ENCODE assay signal across 11 cellular contexts in the genomic region with DNA sequence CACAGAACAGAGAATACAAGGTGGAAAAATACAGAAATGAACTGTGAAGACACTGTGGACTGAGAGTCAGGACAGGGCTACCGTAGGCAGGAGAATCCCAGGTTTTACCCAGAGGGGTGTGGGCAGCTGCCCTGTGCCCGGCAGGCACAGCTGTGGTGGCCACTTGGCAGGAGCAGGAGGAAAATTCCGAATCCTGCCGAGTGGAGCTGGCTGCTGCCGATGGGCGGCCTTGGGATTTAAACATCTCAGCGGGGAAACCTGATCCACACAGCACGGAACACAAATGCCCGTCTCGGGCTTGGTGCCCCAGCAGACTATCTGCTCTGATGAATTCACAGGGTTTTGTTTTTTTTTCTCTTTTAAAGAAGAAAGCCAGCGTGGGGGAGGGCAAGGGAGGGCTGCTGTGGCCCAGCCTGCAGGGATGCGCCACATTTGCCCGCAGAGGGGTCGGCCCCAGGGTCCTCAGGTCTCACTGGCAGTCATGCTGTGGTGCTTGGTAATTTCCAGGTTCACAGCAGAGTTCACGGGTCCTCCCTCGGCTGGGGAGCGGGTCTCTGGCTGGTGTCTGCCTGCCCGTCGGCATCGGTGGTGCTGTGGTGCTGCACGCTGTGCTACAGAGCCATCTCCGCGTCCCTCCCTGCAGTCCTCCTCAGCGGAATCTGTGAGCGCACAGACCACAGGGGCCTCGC. TPM values are rescaled to one million over a fixed set of nuclear protein-coding genes. Genes with fewer than 3 reads are reported as not detected.
DNase-seq lines count a peak whose midpoint lies in the region; ATAC-seq, FAIRE-seq and TF ChIP-seq lines count a peak whose summit lies in the region.
"Had no signal": no experiment of that assay in that cellular context is flagged by ENCODE, and none has a peak within 500 bp of the region (broad histone marks: within the 10 kb centered on the region; RNA-seq: fewer than 3 reads in every experiment).

No MANE protein-coding gene starts in this region.

- peaks cover 54% of the 10 kb centered on the region for H3K4me1 ChIP-seq in astrocyte (ENCODE audit: insufficient read depth, low read length)
- H3K4me1 ChIP-seq in naive thymus-derived CD4-positive, alpha-beta T cell (ENCODE audit: control insufficient read depth in 2 of 2, insufficient read depth in 2 of 2, low read length in 2 of 2), result peaks cover 21 to 41% of the 10 kb centered on the region in 2 donors
- peaks cover 30 to 66% of the 10 kb centered on the region in 2 experiments for H3K4me1 ChIP-seq in SK-N-SH (ENCODE audit: control insufficient read depth in 1 of 2, insufficient read depth in 2 of 2, low read depth in 1 of 2, low read length in 1 of 2)

- TF ChIP-seq EP300 in SK-N-SH (IDR thresholded peaks at IDR 0.05; ENCODE audit: borderline replicate concordance in 1 of 2, low read depth in 1 of 2, low read length in 1 of 2), result no peak

- H3K36me3 Mint-ChIP-seq in stimulated activated naive CD8-positive, alpha-beta T cell treated with anti-CD3 and anti-CD28 coated beads, Interleukin-15, Interleukin-2, amounts not matched to agents 100 ng/mL and 50 ng/mL, for 24 hours (ENCODE audit: low read depth), result peaks cover 5% of the 10 kb centered on the region
- H3K36me3 Mint-ChIP-seq in astrocyte (ENCODE audit: low read depth, unreplicated experiment), result peaks cover 13% of the 10 kb centered on the region
- H3K36me3 Mint-ChIP-seq in naive thymus-derived CD4-positive, alpha-beta T cell, result peaks cover 0 to 3% (median 0%) of the 10 kb centered on the region in 5 donors

- TF ChIP-seq RAD21 in SK-N-SH (IDR thresholded peaks at IDR 0.05; ENCODE audit: low read length), result no peak

- H3K9ac ChIP-seq in astrocyte (ENCODE audit: low read length) (no peak overlapping the region), SK-N-SH (no peak overlapping the region)

- H3K27me3 Mint-ChIP-seq in stimulated activated naive CD8-positive, alpha-beta T cell treated with anti-CD3 and anti-CD28 coated beads, Interleukin-15, Interleukin-2, amounts not matched to agents 100 ng/mL and 50 ng/mL, for 24 hours, result no peaks in the 10 kb centered on the region
- H3K27me3 Mint-ChIP-seq in astrocyte (ENCODE audit: low read depth, unreplicated experiment), result no peaks in the 10 kb centered on the region
- no peaks in the 10 kb centered on the region for H3K27me3 Mint-ChIP-seq in naive thymus-derived CD4-positive, alpha-beta T cell

- H3K27me3 ChIP-seq in astrocyte (ENCODE audit: insufficient read depth, low read length) (no peaks in the 10 kb centered on the region), SK-N-SH (ENCODE audit: insufficient read depth) (no peaks in the 10 kb centered on the region)
- H3K27me3 ChIP-seq in naive thymus-derived CD4-positive, alpha-beta T cell (ENCODE audit: control insufficient read depth in 2 of 2, insufficient read depth in 2 of 2, low read length in 2 of 2), result no peaks in the 10 kb centered on the region

- H3K9me3 Mint-ChIP-seq in stimulated activated naive CD8-positive, alpha-beta T cell treated with anti-CD3 and anti-CD28 coated beads, Interleukin-15, Interleukin-2, amounts not matched to agents 100 ng/mL and 50 ng/mL, for 24 hours, result no peaks in the 10 kb centered on the region
- no peaks in the 10 kb centered on the region for H3K9me3 Mint-ChIP-seq in astrocyte (ENCODE audit: unreplicated experiment)
- peaks cover 0 to 1% (median 0%) of the 10 kb centered on the region in 11 donors for H3K9me3 Mint-ChIP-seq in naive thymus-derived CD4-positive, alpha-beta T cell

- H3K9me2 ChIP-seq in SK-N-SH, result no peaks in the 10 kb centered on the region

- H3K4me3 Mint-ChIP-seq in stimulated activated naive CD8-positive, alpha-beta T cell treated with anti-CD3 and anti-CD28 coated beads, Interleukin-15, Interleukin-2, amounts not matched to agents 100 ng/mL and 50 ng/mL, for 24 hours, result peak overlapping the region; percentile 68
- no peak overlapping the region for H3K4me3 Mint-ChIP-seq in astrocyte (ENCODE audit: unreplicated experiment)
- H3K4me3 Mint-ChIP-seq in naive thymus-derived CD4-positive, alpha-beta T cell, result peak overlapping the region in 8 of 10 donors; percentile 37 to 97 (median 73)

- no peak for ATAC-seq in stimulated activated naive CD8-positive, alpha-beta T cell treated with anti-CD3 and anti-CD28 coated beads, Interleukin-15, Interleukin-2, amounts not matched to agents 100 U/mL and 50 U/mL, for 24 hours
- ATAC-seq in naive thymus-derived CD4-positive, alpha-beta T cell, result no peak
- no peak for ATAC-seq in HG03342 (IDR thresholded peaks at IDR 0.05; ENCODE audit: unreplicated experiment)

- peaks cover 96% of the 10 kb centered on the region for H4K20me1 ChIP-seq in astrocyte (ENCODE audit: insufficient read depth, low read length)
- peaks cover 12% of the 10 kb centered on the region; the same call in 1 of the 2 replicates for H4K20me1 ChIP-seq in SK-N-SH (ENCODE audit: insufficient read depth)

- TF ChIP-seq CTCF in astrocyte (IDR thresholded peaks at IDR 0.05; ENCODE audit: insufficient read depth, low read depth, low read length) (no peak), SK-N-SH (IDR thresholded peaks at IDR 0.05) (no peak)

- no peak overlapping the region for H3K4me2 ChIP-seq in astrocyte (ENCODE audit: low read length)
- no peak overlapping the region for H3K4me2 ChIP-seq in SK-N-SH

- peaks cover 77% of the 10 kb centered on the region for H3K4me1 Mint-ChIP-seq in stimulated activated naive CD8-positive, alpha-beta T cell treated with anti-CD3 and anti-CD28 coated beads, Interleukin-15, Interleukin-2, amounts not matched to agents 100 ng/mL and 50 ng/mL, for 24 hours (ENCODE audit: low read depth)
- H3K4me1 Mint-ChIP-seq in astrocyte (ENCODE audit: low read depth, unreplicated experiment), result peaks cover 33% of the 10 kb centered on the region
- peaks cover 28 to 67% (median 51%) of the 10 kb centered on the region in 7 donors for H3K4me1 Mint-ChIP-seq in naive thymus-derived CD4-positive, alpha-beta T cell

- no peak for FAIRE-seq in astrocyte (lab: Jason Lieb, UNC)
- FAIRE-seq: H1 had no signal

- WGBS in SK-N-SH (ENCODE audit: low lambda C conversion rate), result 94% methylated on average over 20 of the region's 26 CpGs

- H2AFZ ChIP-seq in astrocyte (ENCODE audit: low read depth, low read length) (no peak overlapping the region), SK-N-SH (ENCODE audit: low read depth) (no peak overlapping the region)

- POLR2A ChIA-PET in naive thymus-derived CD4-positive, alpha-beta T cell (lab: Charles Lee), result interaction anchor here (0.6 kb wide), 2 partner anchors 9 to 33 kb away, joined by 3 read pairs; no protein-coding TSS in a partner anchor
- POLR2A ChIA-PET in SK-N-SH (lab: Yijun Ruan, JAX), result no interaction called here

- peak overlapping the region; percentile 61 for H3K27ac Mint-ChIP-seq in stimulated activated naive CD8-positive, alpha-beta T cell treated with anti-CD3 and anti-CD28 coated beads, Interleukin-15, Interleukin-2, amounts not matched to agents 100 ng/mL and 50 ng/mL, for 24 hours
- H3K27ac Mint-ChIP-seq in astrocyte (ENCODE audit: unreplicated experiment), result peak overlapping the region; percentile 77
- peak overlapping the region; percentile 40 to 95 (median 83) for H3K27ac Mint-ChIP-seq in naive thymus-derived CD4-positive, alpha-beta T cell

- H3K9me3 ChIP-seq in astrocyte (ENCODE audit: insufficient read depth, low read depth, low read length) (no peaks in the 10 kb centered on the region), SK-N-SH (no peaks in the 10 kb centered on the region)
- no peaks in the 10 kb centered on the region for H3K9me3 ChIP-seq in naive thymus-derived CD4-positive, alpha-beta T cell (ENCODE audit: control insufficient read depth in 2 of 3, low read length in 3 of 3)

- no peak for DNase-seq in stimulated activated naive CD8-positive, alpha-beta T cell treated with anti-CD3 and anti-CD28 coated beads, Interleukin-15, Interleukin-2, amounts not matched to agents 100 U/mL and 50 U/mL, for 24 hours
- DNase-seq in astrocyte (ENCODE audit: low read depth) (no peak), cerebellum (ENCODE audit: low spot score) (no peak), SK-N-SH (no peak)
- no peak for DNase-seq in naive thymus-derived CD4-positive, alpha-beta T cell
- no peak for DNase-seq in stimulated activated CD4-positive, alpha-beta T cell treated with anti-CD3 and anti-CD28 coated beads, Interleukin-2, amount 100 ng/mL, for 48 hours
- DNase-seq: activated CD4-positive, CD25-positive, alpha-beta regulatory T cell; hippocampal formation had no signal

- CTCF ChIA-PET in naive thymus-derived CD4-positive, alpha-beta T cell (lab: Charles Lee), result interaction anchor here (1.3 kb wide), 1 partner anchor 49 kb away, joined by 4 read pairs; no protein-coding TSS in a partner anchor
- CTCF ChIA-PET in SK-N-SH (lab: Yijun Ruan, JAX), result interaction anchor here (0.7 to 1.3 kb wide), 4 partner anchors 28 to 185 kb away, joined by 3 to 4 read pairs (median 3); a partner anchor contains a TSS

- H3K36me3 ChIP-seq in astrocyte (ENCODE audit: insufficient read depth, low read length) (no peaks in the 10 kb centered on the region), SK-N-SH (replicated peaks in 1 of 2; ENCODE audit: control insufficient read depth in 1 of 2, insufficient read depth in 2 of 2, low read length in 1 of 2) (peaks cover 0 to 1% of the 10 kb centered on the region in 2 experiments)
- peaks cover 0 to 22% (median 0%) of the 10 kb centered on the region in 3 experiments for H3K36me3 ChIP-seq in naive thymus-derived CD4-positive, alpha-beta T cell (ENCODE audit: control insufficient read depth in 2 of 3, insufficient read depth in 3 of 3, low read length in 3 of 3)

- H3K79me2 ChIP-seq in astrocyte (ENCODE audit: insufficient read depth, low read length) (peaks cover 95% of the 10 kb centered on the region), SK-N-SH (ENCODE audit: insufficient read depth) (peaks cover 92% of the 10 kb centered on the region)

- peaks cover 6% of the 10 kb centered on the region for H3F3A ChIP-seq in SK-N-SH (replicated peaks; ENCODE audit: insufficient read depth)

- intact Hi-C loops in naive thymus-derived CD4-positive, alpha-beta T cell (cut with micrococcal nuclease), result no loop called here

- H3K4me3 ChIP-seq in astrocyte (ENCODE audit: insufficient read depth, low read depth, low read length) (no peak overlapping the region), SK-N-SH (ENCODE audit: low read depth in 2 of 2, low read length in 1 of 2) (no peak overlapping the region)
- H3K4me3 ChIP-seq in naive thymus-derived CD4-positive, alpha-beta T cell (ENCODE audit: low read length), result no peak overlapping the region

- H3K27ac ChIP-seq in astrocyte (ENCODE audit: low read depth, low read length), result no peak overlapping the region
- peak overlapping the region; percentile 68 for H3K27ac ChIP-seq in naive thymus-derived CD4-positive, alpha-beta T cell (ENCODE audit: low read depth, low read length)
- no peak overlapping the region; a peak in 1 of 4 replicates for H3K27ac ChIP-seq in SK-N-SH (ENCODE audit: low read depth in 2 of 2, low read length in 1 of 2)

RNA-seq across cellular contexts. Expression of a gene that starts 28.0 kb away (rescaled TPM):
- total RNA-seq in astrocyte (10.3 and 14.7 TPM in 2 replicates), cerebellum (11.3 TPM)
- 10 to 100 TPM in 4 of 5 experiments, 1 to 10 TPM in 1; 9.5 to 24.4 (median 20.0) TPM for total RNA-seq in naive thymus-derived CD4-positive, alpha-beta T cell
- polyA plus RNA-seq in naive thymus-derived CD4-positive, alpha-beta T cell, result 1 to 10 TPM; 4.0 to 6.7 TPM
- polyA plus RNA-seq in SK-N-SH (2012; rRNA removed), result 18.7 and 21.3 TPM in 2 replicates
- polyA plus RNA-seq in SK-N-SH (2012; cell fraction: cytosol; rRNA removed), result 9.7 and 14.7 TPM in 2 replicates
- polyA plus RNA-seq in SK-N-SH (2012; cell fraction: nucleus; rRNA removed), result 23.4 and 26.0 TPM in 2 replicates

RNA-seq across cellular contexts. Expression of a gene that starts 29.0 kb away (rescaled TPM):
- total RNA-seq in astrocyte, result 101 and 102 TPM in 2 replicates
- total RNA-seq in naive thymus-derived CD4-positive, alpha-beta T cell, result 10 to 100 TPM; 37.1 to 77.0 (median 38.6) TPM
- 10 to 100 TPM; 11.9 to 22.8 TPM for polyA plus RNA-seq in naive thymus-derived CD4-positive, alpha-beta T cell
- 21.3 TPM for total RNA-seq in cerebellum
- polyA plus RNA-seq in SK-N-SH (2012; rRNA removed), result 62.5 and 82.8 TPM in 2 replicates
- 34.7 and 53.5 TPM in 2 replicates for polyA plus RNA-seq in SK-N-SH (2012; cell fraction: cytosol; rRNA removed)
- 48.5 and 52.9 TPM in 2 replicates for polyA plus RNA-seq in SK-N-SH (2012; cell fraction: nucleus; rRNA removed)

RNA-seq across cellular contexts. Expression of a gene that starts 31.1 kb away (rescaled TPM):
- total RNA-seq in astrocyte (7.2 and 8.5 TPM in 2 replicates), cerebellum (13.4 TPM)
- 10 to 100 TPM; 10.1 to 71.2 (median 14.1) TPM for total RNA-seq in naive thymus-derived CD4-positive, alpha-beta T cell
- polyA plus RNA-seq in naive thymus-derived CD4-positive, alpha-beta T cell, result 1 to 10 TPM; 3.2 to 5.5 TPM
- 13.2 and 18.0 TPM in 2 replicates for polyA plus RNA-seq in SK-N-SH (2012; rRNA removed)
- 12.9 and 15.0 TPM in 2 replicates for polyA plus RNA-seq in SK-N-SH (2012; cell fraction: cytosol; rRNA removed)
- polyA plus RNA-seq in SK-N-SH (2012; cell fraction: nucleus; rRNA removed), result 23.9 and 29.4 TPM in 2 replicates

RNA-seq across cellular contexts. Expression of a gene that starts 32.7 kb away (rescaled TPM):
- total RNA-seq in astrocyte (1.8 and 5.3 TPM in 2 replicates), cerebellum (1.5 TPM)
- 10 to 100 TPM in 1 of 5 experiments, 1 to 10 TPM in 4; 2.6 to 11.8 (median 4.5) TPM for total RNA-seq in naive thymus-derived CD4-positive, alpha-beta T cell
- polyA plus RNA-seq in naive thymus-derived CD4-positive, alpha-beta T cell, result 1 to 10 TPM; 2.4 to 4.9 TPM
- polyA plus RNA-seq in SK-N-SH (2012; rRNA removed), result 6.0 and 7.6 TPM in 2 replicates
- 2.8 and 2.9 TPM in 2 replicates for polyA plus RNA-seq in SK-N-SH (2012; cell fraction: cytosol; rRNA removed)
- 5.6 and 6.1 TPM in 2 replicates for polyA plus RNA-seq in SK-N-SH (2012; cell fraction: nucleus; rRNA removed)
